34 cellular contexts compared by ENCODE assay signal in the genomic region with DNA sequence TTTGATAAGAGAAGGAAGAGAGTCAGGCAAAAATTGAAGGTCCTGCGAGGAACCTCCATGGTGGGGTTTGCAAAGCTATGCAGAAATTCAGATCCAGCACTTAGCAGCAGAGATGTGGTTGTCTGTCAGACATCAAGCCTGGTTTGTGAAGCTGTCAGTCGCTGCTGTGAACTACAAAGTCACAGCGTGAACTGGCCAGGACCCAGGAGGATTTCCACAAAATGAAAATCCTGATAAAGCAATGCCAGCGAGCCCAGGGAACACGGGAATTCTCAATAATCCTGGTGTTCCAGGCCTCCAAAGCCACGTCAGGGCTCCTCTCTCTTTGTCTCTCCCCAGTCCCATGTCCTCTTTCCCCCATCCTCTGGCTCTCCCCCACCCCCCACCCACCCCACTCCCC.
"Had no signal": no experiment of that assay in that cellular context is flagged by ENCODE, and none has a peak within 500 bp of the region (broad histone marks: within the 10 kb centered on the region; RNA-seq: fewer than 3 reads in every experiment).

No MANE protein-coding gene starts in this region.

- H3K27me3 ChIP-seq: adrenal gland, ascending aorta, body of pancreas, brain microvascular endothelial cell, breast epithelium, cardiac muscle cell had no signal

- H3K4me1 ChIP-seq: adrenal gland, body of pancreas, breast epithelium had no signal

- H3K9me3 ChIP-seq: adrenal gland, ascending aorta, body of pancreas, breast epithelium had no signal

- DNase-seq: activated effector memory CD4-positive, alpha-beta T cell treated with anti-CD3 and anti-CD28 coated beads, Interleukin-2, amount 50 U/mL, for 16 hours; activated effector memory CD4-positive, alpha-beta T cell treated with Interleukin-2 at 50 U/mL for 16 hours; activated gamma-delta T cell; activated gamma-delta T cell treated with Interleukin-2 at 50 U/mL for 16 hours; activated naive CD4-positive, alpha-beta T cell; activated naive CD4-positive, alpha-beta T cell treated with anti-CD3 and anti-CD28 coated beads for 36 hours; activated naive CD4-positive, alpha-beta T cell treated with anti-CD3 and anti-CD28 coated beads, Interleukin-2, amount 10 ng/mL, durations not matched to agents 7 days and 5 days; activated naive CD4-positive, alpha-beta T cell treated with anti-CD3 and anti-CD28 coated beads, Interleukin-2, amount 50 U/mL, for 16 hours; activated naive CD4-positive, alpha-beta T cell treated with Interleukin-2 at 50 U/mL for 16 hours; activated naive CD8-positive, alpha-beta T cell treated with anti-CD3 and anti-CD28 coated beads for 36 hours; activated naive CD8-positive, alpha-beta T cell treated with anti-CD3 and anti-CD28 coated beads, Interleukin-2, amount 10 ng/mL, durations not matched to agents 7 days and 5 days; activated naive CD8-positive, alpha-beta T cell treated with anti-CD3 and anti-CD28 coated beads, Interleukin-2, amount 50 U/mL, for 24 hours; activated T-cell treated with anti-CD3 and anti-CD28 coated beads, Interleukin-2, amount 50 U/mL, for 1 hour; activated T-cell treated with anti-CD3 and anti-CD28 coated beads, Interleukin-2, amount 50 U/mL, for 24 hours; activated T-cell treated with anti-CD3 and anti-CD28 coated beads, Interleukin-2, amount 50 U/mL, for 4 hours; activated T-cell treated with anti-CD3 and anti-CD28 coated beads, Interleukin-2, amount 50 U/mL, for 48 hours; activated T-cell treated with anti-CD3 and anti-CD28 coated beads, Interleukin-2, amount 50 U/mL, for 72 hours; adrenal gland; amniotic stem cell; amygdala; anterior cingulate cortex; aorta; body of pancreas; brain microvascular endothelial cell; caudate nucleus; central memory CD4-positive, alpha-beta T cell; cerebellar nuclear complex had no signal

- H3K4me3 ChIP-seq: adrenal gland, ascending aorta, body of pancreas, breast epithelium, cardiac muscle cell had no signal

- H3K27ac ChIP-seq: adrenal gland, ascending aorta, body of pancreas, brain microvascular endothelial cell, breast epithelium, cardiac muscle cell had no signal

- H3K36me3 ChIP-seq: adrenal gland, ascending aorta, brain microvascular endothelial cell, breast epithelium, cardiac muscle cell had no signal

- FAIRE-seq: astrocyte, bronchial epithelial cell had no signal

- ATAC-seq: activated naive CD4-positive, alpha-beta T cell treated with anti-CD3 and anti-CD28 coated beads, Interleukin-2, amount 50 U/mL, for 72 hours; activated naive CD8-positive, alpha-beta T cell treated with anti-CD3 and anti-CD28 coated beads, Interleukin-2, amount 50 U/mL, for 24 hours; activated T-cell treated with anti-CD3 and anti-CD28 coated beads, Interleukin-2, amount 50 U/mL, for 4 hours; activated T-cell treated with anti-CD3 and anti-CD28 coated beads, Interleukin-2, amount 50 U/mL, for 72 hours; activated T-helper 17 cell treated with anti-CD3 and anti-CD28 coated beads, Interleukin-2, amount 50 U/mL, for 72 hours; body of pancreas had no signal
